Comparison of ENCODE assay signal across 9 cellular contexts in the genomic region with DNA sequence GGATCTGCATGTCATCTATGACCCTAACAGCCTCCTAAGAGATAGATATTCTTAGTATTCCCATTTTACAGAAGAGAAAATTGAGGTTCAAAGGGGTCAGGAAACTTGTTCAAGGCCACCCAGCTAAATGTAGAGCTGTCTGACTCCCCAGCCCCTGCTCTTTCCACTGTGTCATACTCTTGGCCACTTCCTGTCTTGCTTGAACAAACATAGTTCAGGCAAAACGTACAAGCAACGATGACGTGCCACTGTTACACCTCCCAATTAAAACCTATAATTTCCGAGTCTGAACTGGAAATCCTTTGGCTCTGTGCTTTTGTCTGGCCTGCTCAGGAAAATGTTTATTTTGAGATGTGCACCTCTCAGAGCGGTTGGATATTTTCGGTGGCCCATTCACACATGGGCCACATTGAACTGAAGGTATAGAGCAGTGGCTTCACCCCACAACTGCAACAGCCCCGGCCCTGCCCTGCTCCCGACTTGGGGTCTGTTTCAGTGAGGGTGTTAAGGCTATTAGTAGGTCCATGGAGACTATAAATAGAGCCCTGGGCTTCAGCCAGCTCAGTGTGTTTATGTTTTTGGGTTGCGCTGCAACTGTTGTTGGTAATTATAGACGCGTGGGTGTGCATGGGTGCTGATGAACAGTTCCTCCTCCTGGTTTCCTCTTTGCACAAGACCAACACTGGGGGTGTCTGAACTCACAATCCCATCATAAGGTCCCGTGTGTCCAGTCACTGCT.
A peak's percentile ranks its signal among the peaks of the same experiment; 100 is the strongest.
DNase-seq lines count a peak whose midpoint lies in the region; ATAC-seq and TF ChIP-seq lines count a peak whose summit lies in the region.
"Had no signal": no experiment of that assay in that cellular context is flagged by ENCODE, and none has a peak within 500 bp of the region (broad histone marks: within the 10 kb centered on the region; RNA-seq: fewer than 3 reads in every experiment).

No MANE protein-coding gene starts in this region.

- in situ Hi-C loops in transverse colon (cut with MboI; ENCODE audit: low pct_ligation_motif_present in 1 of 4, low pct_unique_long_range_greater_than_20kb in 1 of 4, low sequenced_read_pairs in 3 of 4): no loop called here
- in situ Hi-C loops in HAP-1 (cut with MboI; ENCODE audit: low sequenced_read_pairs): no loop called here

- H3K4me1 ChIP-seq in heart right ventricle (peaks cover 0 to 50% (median 13%) of the 10 kb centered on the region in 9 donors), transverse colon (peaks cover 0 to 6% (median 0%) of the 10 kb centered on the region in 4 donors), HAP-1 (no peaks in the 10 kb centered on the region)

- H3K4me1 Mint-ChIP-seq in CD14-positive monocyte (peaks cover 7% of the 10 kb centered on the region), endothelial cell (ENCODE audit: unreplicated experiment) (peaks cover 1% of the 10 kb centered on the region)

- H3K27ac ChIP-seq in heart right ventricle (peak overlapping the region in 4 of 10 donors; percentile 9 to 84 (median 30)), transverse colon (peak overlapping the region in 1 of 4 donors; percentile 27)

- peaks cover 0 to 4% (median 0%) of the 10 kb centered on the region in 7 donors for H3K9me3 Mint-ChIP-seq in CD14-positive monocyte
- H3K9me3 Mint-ChIP-seq in endothelial cell (ENCODE audit: unreplicated experiment): no peaks in the 10 kb centered on the region

- H3K4me3 ChIP-seq in heart right ventricle (peak overlapping the region in 1 of 10 donors; percentile 6), transverse colon (no peak overlapping the region), HAP-1 (no peak overlapping the region)

- no peaks in the 10 kb centered on the region for H3K27me3 ChIP-seq in heart right ventricle
- no peaks in the 10 kb centered on the region for H3K27me3 ChIP-seq in transverse colon
- no peaks in the 10 kb centered on the region for H3K27me3 ChIP-seq in HAP-1 (ENCODE audit: low read depth)

- no peak for TF ChIP-seq POLR2A in transverse colon (IDR thresholded peaks at IDR 0.05)

- ATAC-seq in GM19397 (IDR thresholded peaks at IDR 0.05; ENCODE audit: unreplicated experiment) (peak; percentile 63), HG03378 (IDR thresholded peaks at IDR 0.05; ENCODE audit: unreplicated experiment) (peak; percentile 71), heart right ventricle (peak; percentile 75 to 96 (median 91))

- H3K27ac Mint-ChIP-seq in CD14-positive monocyte: peak overlapping the region in 3 of 7 donors; percentile 98 to 100 (median 99)
- no peak overlapping the region for H3K27ac Mint-ChIP-seq in endothelial cell (ENCODE audit: unreplicated experiment)

- TF ChIP-seq CTCF in CD14-positive monocyte (IDR thresholded peaks at IDR 0.05) (no peak), heart right ventricle (IDR thresholded peaks at IDR 0.05) (no peak), transverse colon (IDR thresholded peaks at IDR 0.05) (no peak), endothelial cell (IDR thresholded peaks at IDR 0.05; ENCODE audit: unreplicated experiment) (no peak)

- intact Hi-C loops in CD14-positive monocyte (cut with micrococcal nuclease): loop anchor here (2.0 to 10.0 kb wide), 3 partner anchors 13 to 130 kb away; no protein-coding TSS in a partner anchor
- intact Hi-C loops in heart right ventricle (cut with DNase I): loop anchor here in 1 of 10 donors (2.0 kb wide), 1 partner anchor 185 kb away; a partner anchor contains a TSS
- intact Hi-C loops in transverse colon (cut with DNase I; ENCODE audit: low total_unique reads): no loop called here

- TF ChIP-seq EP300 in transverse colon (IDR thresholded peaks at IDR 0.05; ENCODE audit: low read depth): no peak

- no peaks in the 10 kb centered on the region for H3K36me3 ChIP-seq in heart right ventricle
- no peaks in the 10 kb centered on the region for H3K36me3 ChIP-seq in transverse colon
- H3K36me3 ChIP-seq in HAP-1 (replicated peaks): no peaks in the 10 kb centered on the region

- 25 to 31% methylated on average over 12 of the region's 12 CpGs for WGBS in heart right ventricle, 2 donors
- 48 to 54% methylated on average over 5 to 12 of the region's 12 CpGs for WGBS in transverse colon (ENCODE audit: low coverage in 1 of 2), 2 donors

- DNase-seq in CD14-positive monocyte (ENCODE audit: low spot score) (peak; percentile 94), heart right ventricle (peak; percentile 32 to 77), transverse colon (peak; percentile 46), endothelial cell (ENCODE audit: low spot score) (no peak), HAP-1 (ENCODE audit: low spot score in 2 of 2) (no peak)
- peak; percentile 35 for DNase-seq in activated CD4-positive, alpha-beta T cell treated with anti-CD3 and anti-CD28 coated beads for 1 hour
- DNase-seq: DND-41 had no signal

- H3K36me3 Mint-ChIP-seq in CD14-positive monocyte (peaks cover 0 to 1% of the 10 kb centered on the region in 2 donors), endothelial cell (ENCODE audit: low read depth, unreplicated experiment) (no peaks in the 10 kb centered on the region)

- H3K4me3 Mint-ChIP-seq in CD14-positive monocyte (peak overlapping the region; percentile 27 to 28), endothelial cell (ENCODE audit: unreplicated experiment) (no peak overlapping the region)

- H3K9me3 ChIP-seq in heart right ventricle: no peaks in the 10 kb centered on the region
- H3K9me3 ChIP-seq in transverse colon: no peaks in the 10 kb centered on the region
- H3K9me3 ChIP-seq in HAP-1: no peaks in the 10 kb centered on the region

- H3K27me3 Mint-ChIP-seq in CD14-positive monocyte (ENCODE audit: low read depth in 3 of 3) (peaks cover 0 to 2% (median 0%) of the 10 kb centered on the region in 3 donors), endothelial cell (ENCODE audit: unreplicated experiment) (no peaks in the 10 kb centered on the region)

Comparison
In these comparisons a context has a peak if more than half of its experiments do, and no peak if none do; other contexts are left out.
1. DNase-seq: peak in CD14-positive monocyte (single experiment), activated CD4-positive, alpha-beta T cell treated with anti-CD3 and anti-CD28 coated beads for 1 hour (single experiment), heart right ventricle (2 of 2) and transverse colon (single experiment); none in endothelial cell (single experiment) and HAP-1 (0 of 2).
2. Peak in every context shown above with its lines, with median percentiles within 50 percentile points of each other: ATAC-seq.